In the genomic region with DNA sequence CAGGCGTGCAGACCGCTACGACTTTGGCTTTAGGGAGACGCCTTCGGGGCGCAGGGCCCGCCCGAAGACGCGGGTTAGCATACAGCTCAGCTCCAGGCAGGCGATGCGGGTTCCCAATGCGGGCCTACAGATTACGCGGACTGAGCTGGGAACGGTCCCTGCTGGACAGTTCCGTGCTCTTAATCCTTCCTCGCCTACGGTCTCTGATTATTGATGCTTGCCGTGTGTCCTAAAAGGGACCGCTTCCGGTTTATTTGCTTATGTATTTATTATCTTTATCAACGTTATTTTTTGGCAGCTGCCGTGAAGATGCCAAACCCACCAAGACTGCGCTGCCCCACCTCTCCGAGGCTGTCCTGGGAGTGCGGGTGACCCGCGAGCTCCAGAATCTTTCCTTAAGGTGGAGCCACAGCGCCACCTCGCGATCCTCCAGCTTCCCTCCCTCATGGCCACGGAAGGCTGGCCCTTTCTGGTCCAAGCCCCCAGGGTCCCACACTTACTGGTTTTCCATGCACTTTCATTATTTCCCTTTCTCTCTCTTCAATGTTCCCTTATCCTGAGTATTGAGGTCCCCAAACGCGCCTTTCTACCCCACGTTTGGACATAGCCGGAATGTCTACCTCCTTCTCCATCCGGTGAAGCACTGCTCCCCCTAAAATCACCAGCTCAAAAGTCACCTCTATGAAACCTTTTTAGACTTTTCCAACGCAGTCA, we compare ENCODE assay signal across 2 cellular contexts.
TF ChIP-seq lines count a peak whose summit lies in the region.

No MANE protein-coding gene starts in this region.

TF ChIP-seq in GM23338, 12 proteins besides CTCF, POLR2A, EP300 and RAD21 (continued from another document):
- TF ChIP-seq, protein P1, sequence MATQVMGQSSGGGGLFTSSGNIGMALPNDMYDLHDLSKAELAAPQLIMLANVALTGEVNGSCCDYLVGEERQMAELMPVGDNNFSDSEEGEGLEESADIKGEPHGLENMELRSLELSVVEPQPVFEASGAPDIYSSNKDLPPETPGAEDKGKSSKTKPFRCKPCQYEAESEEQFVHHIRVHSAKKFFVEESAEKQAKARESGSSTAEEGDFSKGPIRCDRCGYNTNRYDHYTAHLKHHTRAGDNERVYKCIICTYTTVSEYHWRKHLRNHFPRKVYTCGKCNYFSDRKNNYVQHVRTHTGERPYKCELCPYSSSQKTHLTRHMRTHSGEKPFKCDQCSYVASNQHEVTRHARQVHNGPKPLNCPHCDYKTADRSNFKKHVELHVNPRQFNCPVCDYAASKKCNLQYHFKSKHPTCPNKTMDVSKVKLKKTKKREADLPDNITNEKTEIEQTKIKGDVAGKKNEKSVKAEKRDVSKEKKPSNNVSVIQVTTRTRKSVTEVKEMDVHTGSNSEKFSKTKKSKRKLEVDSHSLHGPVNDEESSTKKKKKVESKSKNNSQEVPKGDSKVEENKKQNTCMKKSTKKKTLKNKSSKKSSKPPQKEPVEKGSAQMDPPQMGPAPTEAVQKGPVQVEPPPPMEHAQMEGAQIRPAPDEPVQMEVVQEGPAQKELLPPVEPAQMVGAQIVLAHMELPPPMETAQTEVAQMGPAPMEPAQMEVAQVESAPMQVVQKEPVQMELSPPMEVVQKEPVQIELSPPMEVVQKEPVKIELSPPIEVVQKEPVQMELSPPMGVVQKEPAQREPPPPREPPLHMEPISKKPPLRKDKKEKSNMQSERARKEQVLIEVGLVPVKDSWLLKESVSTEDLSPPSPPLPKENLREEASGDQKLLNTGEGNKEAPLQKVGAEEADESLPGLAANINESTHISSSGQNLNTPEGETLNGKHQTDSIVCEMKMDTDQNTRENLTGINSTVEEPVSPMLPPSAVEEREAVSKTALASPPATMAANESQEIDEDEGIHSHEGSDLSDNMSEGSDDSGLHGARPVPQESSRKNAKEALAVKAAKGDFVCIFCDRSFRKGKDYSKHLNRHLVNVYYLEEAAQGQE (IDR thresholded peaks at IDR 0.05; ENCODE audit: unreplicated experiment), result peak; percentile 47
TF ChIP-seq in GM23338: peak in this region for 2.

TF ChIP-seq in K562, 482 proteins besides CTCF, POLR2A, EP300 and RAD21 (continued from another document):
- TF ChIP-seq BCLAF1 (IDR thresholded peaks at IDR 0.05; ENCODE audit: borderline replicate concordance in 1 of 2, control insufficient read depth in 1 of 2, low read depth in 2 of 2, low read length in 1 of 2), result no peak
- TF ChIP-seq CC2D1A (IDR thresholded peaks at IDR 0.05), result peak; percentile 65; the same call in 1 of the 2 replicates
- TF ChIP-seq PCBP2 (IDR thresholded peaks at IDR 0.05; ENCODE audit: low read depth, low read length, poor library complexity, severe bottlenecking), result no peak
- TF ChIP-seq RB1 (IDR thresholded peaks at IDR 0.05; ENCODE audit: low read depth), result peak; percentile 73; the same call in 1 of the 2 replicates
- TF ChIP-seq POLR3A (IDR thresholded peaks at IDR 0.05; ENCODE audit: borderline replicate concordance, extremely low read depth, insufficient read depth, insufficient read length), result no peak
- peak; percentile 60; the same call in 1 of the 2 replicates for TF ChIP-seq STAG1 (CRISPR knock-in tag; IDR thresholded peaks at IDR 0.05; ENCODE audit: borderline replicate concordance)
- peak; percentile 86 for TF ChIP-seq SMC3 (conservative IDR thresholded peaks at IDR 0.05; ENCODE audit: insufficient read depth, low read depth, low read length)
- TF ChIP-seq MAZ (CRISPR knock-in tag; conservative IDR thresholded peaks at IDR 0.05 in 1 of 2, IDR thresholded peaks at IDR 0.05 in 1 of 2), result 0 out of 4 replicates have a peak, but pooled peaks of 1 of the 2 experiments have one; percentile 33
- TF ChIP-seq ZNF197 (CRISPR knock-in tag; IDR thresholded peaks at IDR 0.05; ENCODE audit: low read depth), result no peak
- peak; percentile 35; the same call in 1 of the 2 replicates for TF ChIP-seq ZBTB7A (IDR thresholded peaks at IDR 0.05; ENCODE audit: borderline replicate concordance, control insufficient read depth, low read depth, low read length)
- TF ChIP-seq HNRNPK (IDR thresholded peaks at IDR 0.05; ENCODE audit: low read depth, low read length, poor library complexity, severe bottlenecking), result no peak
- no peak for TF ChIP-seq ZNF146 (CRISPR knock-in tag; IDR thresholded peaks at IDR 0.05; ENCODE audit: unreplicated experiment)
- no peak for TF ChIP-seq POLR2AphosphoS2 (IDR thresholded peaks at IDR 0.05; ENCODE audit: low read length)
- TF ChIP-seq ZNF586 (CRISPR knock-in tag; conservative IDR thresholded peaks at IDR 0.05), result no peak
- TF ChIP-seq, protein P2, sequence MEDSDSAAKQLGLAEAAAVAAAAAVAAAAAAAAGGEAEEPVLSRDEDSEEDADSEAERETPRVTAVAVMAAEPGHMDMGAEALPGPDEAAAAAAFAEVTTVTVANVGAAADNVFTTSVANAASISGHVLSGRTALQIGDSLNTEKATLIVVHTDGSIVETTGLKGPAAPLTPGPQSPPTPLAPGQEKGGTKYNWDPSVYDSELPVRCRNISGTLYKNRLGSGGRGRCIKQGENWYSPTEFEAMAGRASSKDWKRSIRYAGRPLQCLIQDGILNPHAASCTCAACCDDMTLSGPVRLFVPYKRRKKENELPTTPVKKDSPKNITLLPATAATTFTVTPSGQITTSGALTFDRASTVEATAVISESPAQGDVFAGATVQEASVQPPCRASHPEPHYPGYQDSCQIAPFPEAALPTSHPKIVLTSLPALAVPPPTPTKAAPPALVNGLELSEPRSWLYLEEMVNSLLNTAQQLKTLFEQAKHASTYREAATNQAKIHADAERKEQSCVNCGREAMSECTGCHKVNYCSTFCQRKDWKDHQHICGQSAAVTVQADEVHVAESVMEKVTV (CRISPR knock-in tag; IDR thresholded peaks at IDR 0.05), result peak; percentile 73
- peak; percentile 14; the same call in 1 of the 2 replicates for TF ChIP-seq ARID2 (IDR thresholded peaks at IDR 0.05)
- TF ChIP-seq PHF20 (IDR thresholded peaks at IDR 0.05; ENCODE audit: partially characterized antibody), result no peak
- no peak for TF ChIP-seq ZNF121 (CRISPR knock-in tag; conservative IDR thresholded peaks at IDR 0.05)
- TF ChIP-seq JUND (IDR thresholded peaks at IDR 0.05; ENCODE audit: borderline replicate concordance, low read depth, low read length), result 0 out of 2 replicates have a peak, but pooled peaks have one; percentile 10
- TF ChIP-seq JUND (tag; IDR thresholded peaks at IDR 0.05; ENCODE audit: borderline replicate concordance, low read depth, low read length), result no peak
- TF ChIP-seq MYC (IDR thresholded peaks at IDR 0.05; ENCODE audit: low read depth, low read length), result 0 out of 2 replicates have a peak, but pooled peaks have one; percentile 29
- no peak for TF ChIP-seq MYC (CRISPR knock-in tag; IDR thresholded peaks at IDR 0.05; ENCODE audit: borderline replicate concordance, low read depth)
- TF ChIP-seq TSC22D4 (tag; IDR thresholded peaks at IDR 0.05), result no peak
